In genomic region chr13:102872531-102872930, GRCh38 we compare ENCODE assay signal across 20 cellular contexts. TPM values are rescaled to one million over a fixed set of nuclear protein-coding genes. Genes with fewer than 3 reads are reported as not detected.
DNase-seq lines count a peak whose midpoint lies in the region; ATAC-seq and TF ChIP-seq lines count a peak whose summit lies in the region.
"Had no signal": no experiment of that assay in that cellular context is flagged by ENCODE, and none has a peak within 500 bp of the region (broad histone marks: within the 10 kb centered on the region; RNA-seq: fewer than 3 reads in every experiment).

No MANE protein-coding gene starts in this region.

- H3K27me3 Mint-ChIP-seq in CD8-positive, alpha-beta T cell (ENCODE audit: low read depth) = no peaks in the 10 kb centered on the region
- H3K27me3 Mint-ChIP-seq in CD8-positive, alpha-beta memory T cell = no peaks in the 10 kb centered on the region
- no peaks in the 10 kb centered on the region for H3K27me3 Mint-ChIP-seq in activated T-helper 17 cell treated with anti-CD3 and anti-CD28 coated beads, Interleukin-2, amount 50 U/mL, for 72 hours
- no peaks in the 10 kb centered on the region for H3K27me3 Mint-ChIP-seq in memory B cell
- no peaks in the 10 kb centered on the region for H3K27me3 Mint-ChIP-seq in CD14-positive monocyte (ENCODE audit: low read depth in 3 of 3)
- H3K27me3 Mint-ChIP-seq: CD4-positive, CD25-positive, alpha-beta regulatory T cell; IgD-negative memory B cell had no signal

- POLR2A ChIA-PET in CD8-positive, alpha-beta T cell (lab: Charles Lee) = interaction anchor here (0.6 kb wide), 1 partner anchor 57 kb away, joined by 3 read pairs; no protein-coding TSS in a partner anchor
- POLR2A ChIA-PET in CD8-positive, alpha-beta memory T cell (lab: Charles Lee) = no interaction called here

- intact Hi-C loops in CD8-positive, alpha-beta T cell (cut with DNase I, micrococcal nuclease) = no loop called here
- intact Hi-C loops in CD14-positive monocyte (cut with micrococcal nuclease) = no loop called here

- no peak overlapping the region for H3K27ac ChIP-seq in CD8-positive, alpha-beta T cell (ENCODE audit: low read depth, low read length)
- no peak overlapping the region for H3K27ac ChIP-seq in CD8-positive, alpha-beta memory T cell (ENCODE audit: low read depth, low read length)

- H3K4me3 ChIP-seq in CD8-positive, alpha-beta T cell (ENCODE audit: low read depth, low read length) = no peak overlapping the region
- H3K4me3 ChIP-seq in CD8-positive, alpha-beta memory T cell (ENCODE audit: low read length) = no peak overlapping the region

- CTCF ChIA-PET in CD8-positive, alpha-beta T cell (lab: Charles Lee) = no interaction called here
- CTCF ChIA-PET in CD8-positive, alpha-beta memory T cell (lab: Charles Lee) = interaction anchor here (0.9 to 2.0 kb wide), 3 partner anchors 9 to 251 kb away, joined by 3 to 5 read pairs (median 3); no protein-coding TSS in a partner anchor

- H3K9me3 Mint-ChIP-seq in CD8-positive, alpha-beta T cell = no peaks in the 10 kb centered on the region
- no peaks in the 10 kb centered on the region for H3K9me3 Mint-ChIP-seq in CD8-positive, alpha-beta memory T cell
- no peaks in the 10 kb centered on the region for H3K9me3 Mint-ChIP-seq in activated T-helper 17 cell treated with anti-CD3 and anti-CD28 coated beads, Interleukin-2, amount 50 U/mL, for 72 hours
- no peaks in the 10 kb centered on the region for H3K9me3 Mint-ChIP-seq in memory B cell
- no peaks in the 10 kb centered on the region for H3K9me3 Mint-ChIP-seq in CD14-positive monocyte
- H3K9me3 Mint-ChIP-seq: CD4-positive, CD25-positive, alpha-beta regulatory T cell; IgD-negative memory B cell had no signal

- H3K4me1 ChIP-seq in CD8-positive, alpha-beta T cell (ENCODE audit: insufficient read depth, low read length) = peaks cover 15% of the 10 kb centered on the region
- H3K4me1 ChIP-seq in CD8-positive, alpha-beta memory T cell (ENCODE audit: insufficient read depth, low read length) = peaks cover 11% of the 10 kb centered on the region

- H3K4me1 Mint-ChIP-seq in CD8-positive, alpha-beta T cell (ENCODE audit: low read depth) = peaks cover 21% of the 10 kb centered on the region
- H3K4me1 Mint-ChIP-seq in CD8-positive, alpha-beta memory T cell = peaks cover 17 to 38% (median 31%) of the 10 kb centered on the region in 3 donors
- H3K4me1 Mint-ChIP-seq in activated T-helper 17 cell treated with anti-CD3 and anti-CD28 coated beads, Interleukin-2, amount 50 U/mL, for 72 hours = peaks cover 15% of the 10 kb centered on the region
- H3K4me1 Mint-ChIP-seq in memory B cell = no peaks in the 10 kb centered on the region
- H3K4me1 Mint-ChIP-seq in CD14-positive monocyte = peaks cover 2% of the 10 kb centered on the region

- no peaks in the 10 kb centered on the region for H3K27me3 ChIP-seq in CD8-positive, alpha-beta T cell (ENCODE audit: insufficient read depth, low read length)
- no peaks in the 10 kb centered on the region for H3K27me3 ChIP-seq in CD8-positive, alpha-beta memory T cell (ENCODE audit: insufficient read depth, low read length, poor library complexity, severe bottlenecking)

- ATAC-seq in CD8-positive, alpha-beta T cell = no peak
- peak; percentile 37 for ATAC-seq in activated T-helper 17 cell treated with anti-CD3 and anti-CD28 coated beads, Interleukin-2, amount 50 U/mL, for 72 hours (replicated peaks)
- no peak for ATAC-seq in memory B cell (ENCODE audit: low read depth)
- ATAC-seq in HG03469 (IDR thresholded peaks at IDR 0.05; ENCODE audit: unreplicated experiment) = no peak
- ATAC-seq: Panc1, Right ventricle myocardium inferior had no signal

- no peaks in the 10 kb centered on the region for H3K9me3 ChIP-seq in CD8-positive, alpha-beta T cell (ENCODE audit: low read length)
- no peaks in the 10 kb centered on the region for H3K9me3 ChIP-seq in CD8-positive, alpha-beta memory T cell (ENCODE audit: low read length)

- no peak overlapping the region for H3K4me3 Mint-ChIP-seq in CD8-positive, alpha-beta T cell
- no peak overlapping the region for H3K4me3 Mint-ChIP-seq in CD8-positive, alpha-beta memory T cell
- H3K4me3 Mint-ChIP-seq in activated T-helper 17 cell treated with anti-CD3 and anti-CD28 coated beads, Interleukin-2, amount 50 U/mL, for 72 hours = peak overlapping the region; percentile 9
- H3K4me3 Mint-ChIP-seq in memory B cell (no peak overlapping the region), CD14-positive monocyte (no peak overlapping the region)
- H3K4me3 Mint-ChIP-seq: CD4-positive, CD25-positive, alpha-beta regulatory T cell; IgD-negative memory B cell had no signal

- peaks cover 32% of the 10 kb centered on the region for H3K36me3 ChIP-seq in CD8-positive, alpha-beta T cell (ENCODE audit: insufficient read depth, low read length)
- peaks cover 27% of the 10 kb centered on the region for H3K36me3 ChIP-seq in CD8-positive, alpha-beta memory T cell (ENCODE audit: insufficient read depth, low read length)

- peaks cover 81% of the 10 kb centered on the region for H3K36me3 Mint-ChIP-seq in CD8-positive, alpha-beta T cell
- peaks cover 20 to 84% (median 25%) of the 10 kb centered on the region in 3 donors for H3K36me3 Mint-ChIP-seq in CD8-positive, alpha-beta memory T cell
- peaks cover 96% of the 10 kb centered on the region for H3K36me3 Mint-ChIP-seq in activated T-helper 17 cell treated with anti-CD3 and anti-CD28 coated beads, Interleukin-2, amount 50 U/mL, for 72 hours (ENCODE audit: low read depth)
- peaks cover 30% of the 10 kb centered on the region for H3K36me3 Mint-ChIP-seq in memory B cell
- H3K36me3 Mint-ChIP-seq in CD14-positive monocyte = peaks cover 71 to 93% of the 10 kb centered on the region in 2 donors

- TF ChIP-seq CTCF in CD8-positive, alpha-beta T cell (IDR thresholded peaks at IDR 0.05) = no peak
- no peak for TF ChIP-seq CTCF in CD14-positive monocyte (IDR thresholded peaks at IDR 0.05)

- peak overlapping the region; percentile 66 for H3K27ac Mint-ChIP-seq in CD8-positive, alpha-beta T cell
- peak overlapping the region in 6 of 8 donors; percentile 14 to 88 (median 61) for H3K27ac Mint-ChIP-seq in CD8-positive, alpha-beta memory T cell
- peak overlapping the region; percentile 72 for H3K27ac Mint-ChIP-seq in activated T-helper 17 cell treated with anti-CD3 and anti-CD28 coated beads, Interleukin-2, amount 50 U/mL, for 72 hours
- H3K27ac Mint-ChIP-seq in memory B cell = peak overlapping the region; percentile 1
- H3K27ac Mint-ChIP-seq in CD14-positive monocyte = no peak overlapping the region
- H3K27ac Mint-ChIP-seq: IgD-negative memory B cell had no signal

- no peak for DNase-seq in CD8-positive, alpha-beta T cell
- no peak for DNase-seq in CD8-positive, alpha-beta memory T cell
- DNase-seq in memory B cell (ENCODE audit: low spot score in 2 of 2) (no peak), NK-92 (lab: John Stamatoyannopoulos, UW; ENCODE audit: unreplicated experiment) (no peak), putamen (ENCODE audit: low spot score) (no peak), CD14-positive monocyte (ENCODE audit: low spot score) (no peak)
- DNase-seq: CD4-positive, CD25-positive, alpha-beta regulatory T cell; DMS79; HCEC 1CT; Kasumi-1; MM.1S; NCI-H1092 treated with DMSO at 0.1 percent for 48 hours; NCI-H2081 treated with DMSO at 0.1 percent for 48 hours; NCI-H510A; NCI-H82 had no signal

RNA-seq across cellular contexts. Expression of gene ERCC5, which starts 26.7 kb away (rescaled TPM):
- total RNA-seq in CD8-positive, alpha-beta T cell = 100 to 1,000 TPM; 109 to 121 TPM
- total RNA-seq in CD8-positive, alpha-beta memory T cell = 10 to 100 TPM; 48.0 to 48.8 TPM
- 60.3 TPM for polyA plus RNA-seq in CD8-positive, alpha-beta memory T cell
- 10 to 100 TPM; 65.9 to 95.5 TPM for total RNA-seq in activated T-helper 17 cell treated with anti-CD3 and anti-CD28 coated beads, Interleukin-2, amount 50 U/mL, for 72 hours
- polyA plus RNA-seq in CD14-positive monocyte = 10 to 100 TPM; 15.2 to 22.1 TPM

Comparison
In these comparisons a context has a peak if more than half of its experiments do, and no peak if none do; other contexts are left out.
1. H3K27ac Mint-ChIP-seq: peak in CD8-positive, alpha-beta T cell (single experiment), CD8-positive, alpha-beta memory T cell (6 of 8), activated T-helper 17 cell treated with anti-CD3 and anti-CD28 coated beads, Interleukin-2, amount 50 U/mL, for 72 hours (single experiment) and memory B cell (single experiment); none in CD14-positive monocyte (0 of 7).